ENCODE assay signal across 18 cellular contexts in the genomic region with DNA sequence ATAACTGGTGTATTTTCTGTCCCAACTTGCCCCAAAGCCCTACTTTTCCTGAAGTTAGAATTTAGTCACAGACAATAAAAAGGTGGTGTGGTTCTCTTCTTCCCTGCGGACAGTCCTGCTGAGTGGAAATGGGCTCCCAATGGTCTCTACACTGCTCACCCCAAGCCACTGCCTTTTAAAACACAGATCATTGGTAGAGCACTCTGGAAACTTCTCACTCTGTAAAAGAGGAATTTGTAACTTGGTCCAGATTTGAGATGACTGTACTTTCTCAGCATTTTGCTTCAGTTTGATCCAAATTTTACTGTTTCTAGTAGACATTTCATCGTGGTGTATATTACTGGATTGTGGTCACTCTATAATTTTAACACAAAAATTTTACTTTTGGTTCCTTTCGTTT.
A peak's percentile ranks its signal among the peaks of the same experiment; 100 is the strongest.
DNase-seq lines count a peak whose midpoint lies in the region; ATAC-seq and TF ChIP-seq lines count a peak whose summit lies in the region.
"Had no signal": no experiment of that assay in that cellular context is flagged by ENCODE, and none has a peak within 500 bp of the region (broad histone marks: within the 10 kb centered on the region; RNA-seq: fewer than 3 reads in every experiment).

No MANE protein-coding gene starts in this region.

- no peaks in the 10 kb centered on the region for H3K9me3 Mint-ChIP-seq in endothelial cell (ENCODE audit: unreplicated experiment)
- H3K9me3 Mint-ChIP-seq in activated T-helper 2 cell treated with anti-CD3 and anti-CD28 coated beads, Interferon-gamma antibody, Interleukin-2, Interleukin-4, amounts not matched to agents 10 μg/mL and 5 μg/mL and 100 μg/mL, durations not matched to agents 14 hours and 24 hours and 36 hours: no peaks in the 10 kb centered on the region
- H3K9me3 Mint-ChIP-seq: IgD-negative memory B cell had no signal

- peaks cover 9% of the 10 kb centered on the region for H3K36me3 Mint-ChIP-seq in endothelial cell (ENCODE audit: low read depth, unreplicated experiment)
- H3K36me3 Mint-ChIP-seq in activated T-helper 2 cell treated with anti-CD3 and anti-CD28 coated beads, Interferon-gamma antibody, Interleukin-2, Interleukin-4, amounts not matched to agents 10 μg/mL and 5 μg/mL and 100 μg/mL, durations not matched to agents 14 hours and 24 hours and 36 hours (ENCODE audit: low read depth): peaks cover 29% of the 10 kb centered on the region

- intact Hi-C loops in activated T-helper 2 cell treated with anti-CD3 and anti-CD28 coated beads, Interferon-gamma antibody, Interleukin-2, Interleukin-4, amounts not matched to agents 10 μg/mL and 5 μg/mL and 100 μg/mL, durations not matched to agents 14 hours and 24 hours and 36 hours (cut with micrococcal nuclease): no loop called here

- peaks cover 16% of the 10 kb centered on the region for H3K4me1 Mint-ChIP-seq in endothelial cell (ENCODE audit: unreplicated experiment)
- H3K4me1 Mint-ChIP-seq in activated T-helper 2 cell treated with anti-CD3 and anti-CD28 coated beads, Interferon-gamma antibody, Interleukin-2, Interleukin-4, amounts not matched to agents 10 μg/mL and 5 μg/mL and 100 μg/mL, durations not matched to agents 14 hours and 24 hours and 36 hours (ENCODE audit: low read depth): no peaks in the 10 kb centered on the region
- H3K4me1 Mint-ChIP-seq: B cell; CD8-positive, alpha-beta memory T cell; IgD-negative memory B cell had no signal

- H3K4me3 Mint-ChIP-seq in endothelial cell (ENCODE audit: unreplicated experiment): no peak overlapping the region
- H3K4me3 Mint-ChIP-seq in activated T-helper 2 cell treated with anti-CD3 and anti-CD28 coated beads, Interferon-gamma antibody, Interleukin-2, Interleukin-4, amounts not matched to agents 10 μg/mL and 5 μg/mL and 100 μg/mL, durations not matched to agents 14 hours and 24 hours and 36 hours (ENCODE audit: low read depth): no peak overlapping the region
- H3K4me3 Mint-ChIP-seq: B cell; CD8-positive, alpha-beta memory T cell; IgD-negative memory B cell had no signal

- peak overlapping the region; percentile 58 for H3K27ac Mint-ChIP-seq in endothelial cell (ENCODE audit: unreplicated experiment)
- no peak overlapping the region for H3K27ac Mint-ChIP-seq in activated T-helper 2 cell treated with anti-CD3 and anti-CD28 coated beads, Interferon-gamma antibody, Interleukin-2, Interleukin-4, amounts not matched to agents 10 μg/mL and 5 μg/mL and 100 μg/mL, durations not matched to agents 14 hours and 24 hours and 36 hours
- H3K27ac Mint-ChIP-seq: B cell, IgD-negative memory B cell had no signal

- no peaks in the 10 kb centered on the region for H3K27me3 Mint-ChIP-seq in endothelial cell (ENCODE audit: unreplicated experiment)
- H3K27me3 Mint-ChIP-seq in activated T-helper 2 cell treated with anti-CD3 and anti-CD28 coated beads, Interferon-gamma antibody, Interleukin-2, Interleukin-4, amounts not matched to agents 10 μg/mL and 5 μg/mL and 100 μg/mL, durations not matched to agents 14 hours and 24 hours and 36 hours (ENCODE audit: low read depth): no peaks in the 10 kb centered on the region
- H3K27me3 Mint-ChIP-seq: B cell; CD8-positive, alpha-beta memory T cell; IgD-negative memory B cell had no signal

- DNase-seq in GM13976 (ENCODE audit: low spot score) (peak; percentile 39), MV-4-11 (lab: John Stamatoyannopoulos, UW) (peak; percentile 15), endothelial cell (ENCODE audit: low spot score) (no peak)
- DNase-seq in activated T-helper 2 cell treated with anti-CD3 and anti-CD28 coated beads, Interferon-gamma antibody, Interleukin-2, Interleukin-4, amounts not matched to agents 10 μg/mL and 5 μg/mL and 100 μg/mL, durations not matched to agents 14 hours and 24 hours and 36 hours (ENCODE audit: low spot score): no peak
- DNase-seq: CD8-positive, alpha-beta memory T cell; COR-L47; DMS 273 treated with DMSO at 0.1 percent for 48 hours; DMS53; DND-41; EL; GOT3; H7; KBM-7 had no signal

- TF ChIP-seq CTCF in GM13976 (IDR thresholded peaks at IDR 0.05; ENCODE audit: borderline replicate concordance, control extremely low read depth, extremely low read depth, insufficient read depth, missing control alignments) (no peak), endothelial cell (IDR thresholded peaks at IDR 0.05; ENCODE audit: unreplicated experiment) (no peak)

- no peak for ATAC-seq in GM21367 (IDR thresholded peaks at IDR 0.05; ENCODE audit: unreplicated experiment)
- no peak for ATAC-seq in GM19324 (IDR thresholded peaks at IDR 0.05; ENCODE audit: low FRiP score, unreplicated experiment)
- ATAC-seq: HepG2 had no signal

- in situ Hi-C loops in GM13976 (cut with MboI; ENCODE audit: low sequenced_read_pairs, unreplicated experiment): no loop called here

Comparison
In these comparisons a context has a peak if more than half of its experiments do, and no peak if none do; other contexts are left out.
1. DNase-seq: peak in GM13976 (single experiment) and MV-4-11 (single experiment); none in endothelial cell (single experiment) and activated T-helper 2 cell treated with anti-CD3 and anti-CD28 coated beads, Interferon-gamma antibody, Interleukin-2, Interleukin-4, amounts not matched to agents 10 μg/mL and 5 μg/mL and 100 μg/mL, durations not matched to agents 14 hours and 24 hours and 36 hours (single experiment).